Comparison of ENCODE assay signal across 18 cellular contexts in the genomic region with DNA sequence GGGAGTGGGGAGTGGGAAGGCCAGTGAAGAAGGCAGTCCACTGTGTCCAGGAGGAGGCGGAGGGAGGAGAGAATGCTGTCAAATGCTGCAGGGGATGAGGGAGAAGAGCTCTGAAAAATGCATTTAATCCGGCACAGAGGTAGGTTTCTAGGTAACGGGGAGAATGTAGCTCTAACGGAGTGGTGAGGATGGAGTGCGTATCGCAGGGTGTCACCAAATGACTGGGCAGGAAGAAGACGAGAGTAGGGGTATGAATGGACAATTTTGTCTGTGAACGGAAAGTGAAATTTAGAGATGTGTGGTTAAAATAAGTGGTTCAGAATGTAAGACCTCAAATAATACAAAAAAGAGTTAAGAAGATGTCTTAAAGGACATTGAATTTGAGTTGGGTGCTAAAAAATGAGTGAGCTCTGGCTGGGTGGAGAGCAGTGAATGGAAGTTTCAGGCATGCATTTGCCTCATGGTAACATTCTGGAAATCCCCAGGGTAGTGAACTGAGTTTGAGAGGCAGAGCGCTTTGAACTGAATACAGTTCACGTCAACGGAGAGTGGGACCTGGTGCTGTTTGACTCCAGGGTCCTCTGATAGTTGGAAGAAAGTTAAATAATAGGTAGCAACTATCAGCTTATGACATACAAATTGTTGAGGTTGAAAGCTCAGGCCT.
DNase-seq lines count a peak whose midpoint lies in the region; ATAC-seq and TF ChIP-seq lines count a peak whose summit lies in the region.
"Had no signal": no experiment of that assay in that cellular context is flagged by ENCODE, and none has a peak within 500 bp of the region (broad histone marks: within the 10 kb centered on the region; RNA-seq: fewer than 3 reads in every experiment).

No MANE protein-coding gene starts in this region.

- no peak for TF ChIP-seq CTCF in progenitor cell of endocrine pancreas (IDR thresholded peaks at IDR 0.05; ENCODE audit: unreplicated experiment)

- ATAC-seq in GM18517 (IDR thresholded peaks at IDR 0.05; ENCODE audit: unreplicated experiment) (peak; percentile 75), GM19452 (IDR thresholded peaks at IDR 0.05; ENCODE audit: unreplicated experiment) (peak; percentile 94), HG02884 (IDR thresholded peaks at IDR 0.05; ENCODE audit: unreplicated experiment) (peak; percentile 75), HG03521 (IDR thresholded peaks at IDR 0.05; ENCODE audit: unreplicated experiment) (peak; percentile 80)
- no peak for ATAC-seq in naive thymus-derived CD8-positive, alpha-beta T cell

- no peaks in the 10 kb centered on the region for H3K4me1 Mint-ChIP-seq in naive thymus-derived CD8-positive, alpha-beta T cell
- peaks cover 28% of the 10 kb centered on the region for H3K4me1 Mint-ChIP-seq in progenitor cell of endocrine pancreas (ENCODE audit: low read depth)

- H3K27ac Mint-ChIP-seq in naive thymus-derived CD8-positive, alpha-beta T cell: no peak overlapping the region
- no peak overlapping the region for H3K27ac Mint-ChIP-seq in progenitor cell of endocrine pancreas
- H3K27ac Mint-ChIP-seq: nephron progenitor cell had no signal

- H3K36me3 Mint-ChIP-seq in naive thymus-derived CD8-positive, alpha-beta T cell: peaks cover 0 to 5% (median 0%) of the 10 kb centered on the region in 3 donors
- peaks cover 1% of the 10 kb centered on the region for H3K36me3 Mint-ChIP-seq in progenitor cell of endocrine pancreas (ENCODE audit: insufficient read depth)

- H3K4me3 Mint-ChIP-seq in naive thymus-derived CD8-positive, alpha-beta T cell: no peak overlapping the region
- H3K4me3 Mint-ChIP-seq in progenitor cell of endocrine pancreas (ENCODE audit: low read depth): no peak overlapping the region
- H3K4me3 Mint-ChIP-seq: activated T-cell treated with anti-CD3 and anti-CD28 coated beads, Interleukin-2, amount 50 U/mL, for 4 hours; nephron progenitor cell had no signal

- intact Hi-C loops in posterior vena cava (cut with DNase I): no loop called here

- H3K27me3 Mint-ChIP-seq in naive thymus-derived CD8-positive, alpha-beta T cell: peaks cover 0 to 3% (median 0%) of the 10 kb centered on the region in 5 donors
- no peaks in the 10 kb centered on the region for H3K27me3 Mint-ChIP-seq in progenitor cell of endocrine pancreas

- no peak for DNase-seq in posterior vena cava (ENCODE audit: low spot score)
- DNase-seq in naive thymus-derived CD8-positive, alpha-beta T cell: no peak
- no peak for DNase-seq in HuH-7.5 (ENCODE audit: low spot score)
- DNase-seq in progenitor cell of endocrine pancreas (ENCODE audit: low spot score, unreplicated experiment): no peak
- DNase-seq: activated CD4-positive, CD25-positive, alpha-beta regulatory T cell; activated T-cell treated with anti-CD3 and anti-CD28 coated beads, Interleukin-2, amount 50 U/mL, for 4 hours; AML-193; NCI-H1092 treated with DMSO at 0.1 percent for 48 hours; nephron progenitor cell; PC-9; right lobe of liver; stimulated activated CD4-positive, alpha-beta T cell treated with anti-CD3 and anti-CD28 coated beads, Interleukin-4, amount 100 ng/mL, for 24 hours; stimulated activated naive CD4-positive, alpha-beta T cell treated with Interleukin-2 at 50 U/mL for 16 hours; uterus had no signal

- POLR2A ChIA-PET in naive thymus-derived CD8-positive, alpha-beta T cell (lab: Charles Lee): no interaction called here

- peaks cover 0 to 16% (median 8%) of the 10 kb centered on the region in 9 donors for H3K9me3 Mint-ChIP-seq in naive thymus-derived CD8-positive, alpha-beta T cell
- H3K9me3 Mint-ChIP-seq in progenitor cell of endocrine pancreas (ENCODE audit: low read depth): peaks cover 8% of the 10 kb centered on the region

Comparison
In these comparisons a context has a peak if more than half of its experiments do, and no peak if none do; other contexts are left out.
1. ATAC-seq: peak in GM18517 (single experiment), GM19452 (single experiment), HG02884 (single experiment) and HG03521 (single experiment); none in naive thymus-derived CD8-positive, alpha-beta T cell (0 of 2).